ENCODE assay signal across 1 cellular context in the genomic region with DNA sequence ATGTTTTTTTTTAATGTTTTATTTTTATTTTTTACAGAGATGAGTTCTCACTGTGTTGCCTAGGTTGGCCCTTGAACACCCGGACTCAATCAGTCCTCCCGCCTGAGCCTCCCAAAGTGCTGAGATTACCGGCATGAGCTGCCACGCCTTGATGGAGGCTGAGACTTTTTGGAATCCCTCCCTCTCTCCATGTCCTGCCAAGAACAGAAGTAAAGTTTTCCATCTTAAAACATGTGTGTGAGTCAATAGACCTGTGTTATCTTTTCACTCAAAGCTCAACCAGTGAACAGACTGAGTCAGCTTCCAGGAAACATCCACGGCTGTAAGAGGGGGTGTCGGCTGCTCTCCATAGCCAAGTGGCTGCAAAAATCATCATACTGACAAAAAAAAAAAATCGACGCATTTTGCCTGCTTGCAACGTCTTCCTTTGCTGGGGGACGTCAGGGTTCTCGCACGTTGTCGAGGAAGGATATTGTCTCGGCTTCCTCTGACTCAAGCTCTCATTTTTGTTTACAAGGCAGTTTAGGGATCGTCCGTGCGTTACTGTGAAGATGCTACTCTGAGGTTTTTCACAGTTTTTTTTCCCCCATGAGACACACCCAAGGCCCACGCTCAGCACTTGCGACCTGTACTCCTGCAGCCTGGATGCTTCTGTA.
TF ChIP-seq lines count a peak whose summit lies in the region.

No MANE protein-coding gene starts in this region.

TF ChIP-seq in K562, 482 proteins besides CTCF, POLR2A, EP300 and RAD21 (continued from another document and continues in another):
- TF ChIP-seq MGA (IDR thresholded peaks at IDR 0.05) (no peak), NUFIP1 (IDR thresholded peaks at IDR 0.05; ENCODE audit: partially characterized antibody) (no peak), GATA2 (CRISPR knock-in tag; IDR thresholded peaks at IDR 0.05) (no peak), MNT (conservative IDR thresholded peaks at IDR 0.05) (no peak), PRDM10 (IDR thresholded peaks at IDR 0.05; ENCODE audit: partially characterized antibody) (peak; percentile 74), VEZF1 (CRISPR knock-in tag; IDR thresholded peaks at IDR 0.05) (peak; percentile 48), OTX1 (CRISPR knock-in tag; IDR thresholded peaks at IDR 0.05) (no peak), DPF2 (IDR thresholded peaks at IDR 0.05) (0 out of 2 replicates have a peak, but pooled peaks have one; percentile 43), NFE2 (IDR thresholded peaks at IDR 0.05; ENCODE audit: low read depth) (peak; percentile 11; the same call in 1 of the 2 replicates), ZNF384 (IDR thresholded peaks at IDR 0.05; ENCODE audit: low read depth, low read length) (peak; percentile 38; the same call in 1 of the 2 replicates), BRF2 (IDR thresholded peaks at IDR 0.05; ENCODE audit: borderline replicate concordance, insufficient read depth, insufficient read length) (no peak), ZNF146 (CRISPR knock-in tag; IDR thresholded peaks at IDR 0.05; ENCODE audit: unreplicated experiment) (no peak), ZNF121 (CRISPR knock-in tag; conservative IDR thresholded peaks at IDR 0.05) (no peak), RUNX1 (IDR thresholded peaks at IDR 0.05; ENCODE audit: low read depth) (no peak), PHF20 (IDR thresholded peaks at IDR 0.05; ENCODE audit: partially characterized antibody) (no peak), GTF2B (IDR thresholded peaks at IDR 0.05; ENCODE audit: extremely low read depth, insufficient read length) (no peak)
- TF ChIP-seq, protein P1, sequence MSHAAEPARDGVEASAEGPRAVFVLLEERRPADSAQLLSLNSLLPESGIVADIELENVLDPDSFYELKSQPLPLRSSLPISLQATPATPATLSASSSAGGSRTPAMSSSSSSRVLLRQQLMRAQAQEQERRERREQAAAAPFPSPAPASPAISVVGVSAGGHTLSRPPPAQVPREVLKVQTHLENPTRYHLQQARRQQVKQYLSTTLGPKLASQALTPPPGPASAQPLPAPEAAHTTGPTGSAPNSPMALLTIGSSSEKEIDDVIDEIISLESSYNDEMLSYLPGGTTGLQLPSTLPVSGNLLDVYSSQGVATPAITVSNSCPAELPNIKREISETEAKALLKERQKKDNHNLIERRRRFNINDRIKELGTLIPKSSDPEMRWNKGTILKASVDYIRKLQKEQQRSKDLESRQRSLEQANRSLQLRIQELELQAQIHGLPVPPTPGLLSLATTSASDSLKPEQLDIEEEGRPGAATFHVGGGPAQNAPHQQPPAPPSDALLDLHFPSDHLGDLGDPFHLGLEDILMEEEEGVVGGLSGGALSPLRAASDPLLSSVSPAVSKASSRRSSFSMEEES (CRISPR knock-in tag; IDR thresholded peaks at IDR 0.05): no peak
- TF ChIP-seq, protein P2, sequence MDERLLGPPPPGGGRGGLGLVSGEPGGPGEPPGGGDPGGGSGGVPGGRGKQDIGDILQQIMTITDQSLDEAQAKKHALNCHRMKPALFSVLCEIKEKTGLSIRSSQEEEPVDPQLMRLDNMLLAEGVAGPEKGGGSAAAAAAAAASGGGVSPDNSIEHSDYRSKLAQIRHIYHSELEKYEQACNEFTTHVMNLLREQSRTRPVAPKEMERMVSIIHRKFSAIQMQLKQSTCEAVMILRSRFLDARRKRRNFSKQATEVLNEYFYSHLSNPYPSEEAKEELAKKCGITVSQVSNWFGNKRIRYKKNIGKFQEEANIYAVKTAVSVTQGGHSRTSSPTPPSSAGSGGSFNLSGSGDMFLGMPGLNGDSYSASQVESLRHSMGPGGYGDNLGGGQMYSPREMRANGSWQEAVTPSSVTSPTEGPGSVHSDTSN (CRISPR knock-in tag; IDR thresholded peaks at IDR 0.05; ENCODE audit: low read depth): no peak
- TF ChIP-seq, protein P2 (tag; conservative IDR thresholded peaks at IDR 0.05; ENCODE audit: low read depth): no peak
